ENCODE assay signal across 8 cellular contexts in the genomic region with DNA sequence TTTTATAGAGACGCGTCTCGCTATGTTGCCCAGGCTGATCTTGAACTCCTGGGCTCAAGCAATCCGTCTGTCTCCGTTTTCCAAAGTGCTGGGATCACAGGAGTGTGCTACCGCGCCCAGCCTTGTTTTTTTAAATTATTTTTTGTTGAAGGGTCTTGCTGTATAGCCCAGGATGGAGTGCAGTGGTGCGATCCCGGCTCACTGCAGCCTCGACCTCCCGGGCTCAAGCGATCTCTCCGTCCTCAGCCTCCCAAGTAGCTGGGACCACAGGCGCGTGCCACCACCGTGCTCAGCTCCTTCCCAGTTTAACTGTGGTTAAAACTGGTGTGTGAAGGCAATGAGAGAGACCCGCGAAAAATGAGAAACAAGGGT. TPM values are rescaled to one million over a fixed set of nuclear protein-coding genes. Genes with fewer than 3 reads are reported as not detected.
DNase-seq lines count a peak whose midpoint lies in the region; ATAC-seq, FAIRE-seq and TF ChIP-seq lines count a peak whose summit lies in the region.

No MANE protein-coding gene starts in this region.

- H3K36me3 ChIP-seq in GM06990 (ENCODE audit: control insufficient read depth, insufficient read depth, low read length) = no peaks in the 10 kb centered on the region
- no peaks in the 10 kb centered on the region for H3K36me3 ChIP-seq in Panc1 (ENCODE audit: control insufficient read depth, insufficient read depth, low read length)
- H3K36me3 ChIP-seq in esophagus muscularis mucosa = no peaks in the 10 kb centered on the region
- H3K36me3 ChIP-seq in prostate gland = no peaks in the 10 kb centered on the region

- WGBS in esophagus muscularis mucosa = 52% methylated on average over 18 of the region's 18 CpGs
- 72% methylated on average over 18 of the region's 18 CpGs for WGBS in prostate gland

- H3K4me3 ChIP-seq in GM06990 (replicated peaks; ENCODE audit: low read depth, low read length) = peak overlapping the region; percentile 34
- peak overlapping the region; percentile 46 to 67 for H3K4me3 ChIP-seq in Panc1 (ENCODE audit: low read depth in 2 of 2, low read length in 2 of 2)
- H3K4me3 ChIP-seq in esophagus muscularis mucosa = peak overlapping the region; percentile 59 to 70 (median 68)
- peak overlapping the region; percentile 43 to 44 for H3K4me3 ChIP-seq in prostate gland

- TF ChIP-seq CTCF in GM06990 (IDR thresholded peaks at IDR 0.05; ENCODE audit: insufficient read depth, low read length, poor library complexity, severe bottlenecking) (no peak), Panc1 (IDR thresholded peaks at IDR 0.05) (no peak), esophagus muscularis mucosa (IDR thresholded peaks at IDR 0.05) (no peak), prostate gland (IDR thresholded peaks at IDR 0.05) (no peak)

- TF ChIP-seq POLR2A in esophagus muscularis mucosa (IDR thresholded peaks at IDR 0.05; ENCODE audit: low read depth) (no peak), prostate gland (IDR thresholded peaks at IDR 0.05) (no peak)

- H3K27me3 ChIP-seq in GM06990 (replicated peaks; ENCODE audit: control insufficient read depth, insufficient read depth, low read length) (no peaks in the 10 kb centered on the region), Panc1 (ENCODE audit: control insufficient read depth, insufficient read depth, low read length) (no peaks in the 10 kb centered on the region), esophagus muscularis mucosa (no peaks in the 10 kb centered on the region), prostate gland (replicated peaks; ENCODE audit: insufficient read depth) (no peaks in the 10 kb centered on the region)

- intact Hi-C loops in Panc1 (cut with micrococcal nuclease; ENCODE audit: unreplicated experiment) = no loop called here
- intact Hi-C loops in esophagus muscularis mucosa (cut with DNase I) = no loop called here
- intact Hi-C loops in prostate gland (cut with DNase I) = loop anchor here (2.0 kb wide), 1 partner anchor 17 kb away; a partner anchor contains a TSS

- DNase-seq in GM06990 (ENCODE audit: extremely low read depth, insufficient read length) = no peak
- DNase-seq in Panc1 (ENCODE audit: low read depth, low spot score) = no peak
- DNase-seq in esophagus muscularis mucosa (ENCODE audit: extremely low spot score) = no peak
- DNase-seq in prostate gland (ENCODE audit: low spot score) = no peak
- no peak for DNase-seq in GOT3 (lab: John Stamatoyannopoulos, UW)
- DNase-seq in HTR-8/SVneo (ENCODE audit: insufficient read length, low spot score) = no peak
- no peak for DNase-seq in islet precursor cell

- FAIRE-seq in HTR-8/SVneo (lab: Jason Lieb, UNC) = no peak

- H3K27ac ChIP-seq in Panc1 (ENCODE audit: low read length) (peak overlapping the region; percentile 98), esophagus muscularis mucosa (replicated peaks in 1 of 4) (peak overlapping the region; percentile 92 to 99 (median 98)), prostate gland (peak overlapping the region; percentile 90 to 92)

- peak; percentile 31 for ATAC-seq in Panc1
- ATAC-seq in GM21390 (IDR thresholded peaks at IDR 0.05; ENCODE audit: unreplicated experiment) = no peak

- POLR2A ChIA-PET in Panc1 (lab: Charles Lee) = interaction anchor here (0.6 kb wide), 2 partner anchors 40 to 103 kb away, joined by 3 to 5 read pairs; no protein-coding TSS in a partner anchor

- in situ Hi-C loops in Panc1 (cut with HindIII; ENCODE audit: low pct_unique_long_range_greater_than_20kb, low sequenced_read_pairs) = no loop called here

- H3K9me3 ChIP-seq in Panc1 (ENCODE audit: control insufficient read depth, insufficient read depth, low read depth, low read length) = no peaks in the 10 kb centered on the region
- H3K9me3 ChIP-seq in esophagus muscularis mucosa = no peaks in the 10 kb centered on the region
- no peaks in the 10 kb centered on the region for H3K9me3 ChIP-seq in prostate gland

- peaks cover 13% of the 10 kb centered on the region for H3K4me1 ChIP-seq in Panc1 (ENCODE audit: control insufficient read depth, insufficient read depth, low read length)
- H3K4me1 ChIP-seq in esophagus muscularis mucosa = peaks cover 12 to 23% (median 19%) of the 10 kb centered on the region in 4 donors
- no peaks in the 10 kb centered on the region for H3K4me1 ChIP-seq in prostate gland (replicated peaks)

- CTCF ChIA-PET in Panc1 (lab: Charles Lee) = no interaction called here

- no TSS peak for BruUV-seq in Panc1 (replicated peaks; lab: Mats Ljungman, UMichigan)

- no peak for TF ChIP-seq EP300 in esophagus muscularis mucosa (IDR thresholded peaks at IDR 0.05)

RNA-seq across cellular contexts. Expression of a gene that starts 11.0 kb away (rescaled TPM):
- total RNA-seq in Panc1 (2021; ENCODE audit: unreplicated experiment) = 466 TPM
- polyA plus RNA-seq in Panc1 (2012; ENCODE audit: insufficient read length) = 374 TPM
- 100 to 1,000 TPM; 113 to 243 (median 176) TPM for total RNA-seq in esophagus muscularis mucosa
- 100 to 1,000 TPM; 175 to 199 TPM for total RNA-seq in prostate gland

RNA-seq across cellular contexts. Expression of a gene that starts 16.9 kb away (rescaled TPM):
- total RNA-seq in Panc1 (2021; ENCODE audit: unreplicated experiment) (7.6 TPM), esophagus muscularis mucosa (10 to 100 TPM in 1 of 4 donors, 1 to 10 TPM in 3; 9.1 to 10.1 (median 10.0) TPM), prostate gland (10 to 100 TPM in 1 of 2 donors, 1 to 10 TPM in 1; 6.6 to 12.5 TPM)
- polyA plus RNA-seq in Panc1 (2012; ENCODE audit: insufficient read length) = 6.6 TPM

RNA-seq across cellular contexts. Expression of a gene that starts 48.5 kb away (rescaled TPM):
- total RNA-seq in Panc1 (2021; ENCODE audit: unreplicated experiment) = not detected
- polyA plus RNA-seq in Panc1 (2012; ENCODE audit: insufficient read length) = not detected
- total RNA-seq in esophagus muscularis mucosa = not detected
- not detected for total RNA-seq in prostate gland
